ENCODE assay signal across 23 cellular contexts in the genomic region with DNA sequence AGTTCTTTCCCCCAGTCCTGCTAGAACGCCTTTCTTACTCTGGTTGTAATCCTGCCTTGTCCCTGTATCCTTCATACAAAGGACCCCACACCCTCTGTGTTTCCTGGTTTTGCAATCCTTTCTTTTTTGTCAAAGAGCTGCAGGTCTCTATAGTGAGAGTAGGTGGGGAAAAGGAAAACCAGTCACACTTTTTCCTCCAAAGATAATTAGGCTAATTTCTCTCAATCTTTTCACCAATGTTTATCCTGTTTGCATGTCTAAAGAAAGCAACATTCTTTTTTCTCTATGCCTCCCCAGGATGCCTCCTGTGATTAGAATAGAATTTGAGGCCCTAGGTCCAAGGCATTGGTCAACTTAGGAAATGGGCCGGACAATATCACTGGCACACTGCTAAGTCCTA. TPM values are rescaled to one million over a fixed set of nuclear protein-coding genes. Genes with fewer than 3 reads are reported as not detected.
DNase-seq lines count a peak whose midpoint lies in the region; ATAC-seq, FAIRE-seq and TF ChIP-seq lines count a peak whose summit lies in the region.
"Had no signal": no experiment of that assay in that cellular context is flagged by ENCODE, and none has a peak within 500 bp of the region (broad histone marks: within the 10 kb centered on the region; RNA-seq: fewer than 3 reads in every experiment).

No MANE protein-coding gene starts in this region.

- H3K36me3 ChIP-seq in HUES48 (ENCODE audit: control insufficient read depth, insufficient read depth, low read length) (no peaks in the 10 kb centered on the region), iPS-20b (ENCODE audit: insufficient read depth, low read depth, low read length) (no peaks in the 10 kb centered on the region), neural progenitor cell (no peaks in the 10 kb centered on the region)
- H3K36me3 ChIP-seq: BE2C had no signal

- no peak for TF ChIP-seq CTCF in brain (conservative IDR thresholded peaks at IDR 0.05)
- no peak for TF ChIP-seq CTCF in neural progenitor cell (IDR thresholded peaks at IDR 0.05)

- H3K9me3 ChIP-seq in HUES48 (ENCODE audit: control insufficient read depth, insufficient read depth, low read length) (no peaks in the 10 kb centered on the region), iPS-20b (ENCODE audit: insufficient read depth, low read depth, low read length) (no peaks in the 10 kb centered on the region), neural progenitor cell (ENCODE audit: low read depth) (no peaks in the 10 kb centered on the region)
- H3K9me3 ChIP-seq: BE2C had no signal

- H3K27me3 Mint-ChIP-seq in brain (peaks cover 17% of the 10 kb centered on the region), neural progenitor cell (ENCODE audit: insufficient read depth, low read depth) (no peaks in the 10 kb centered on the region)

- H3K9ac ChIP-seq in HUES48 (ENCODE audit: low read depth, low read length) (no peak overlapping the region), iPS-20b (ENCODE audit: low read depth, low read length) (no peak overlapping the region), neural progenitor cell (no peak overlapping the region)

- H3K4me1 ChIP-seq in HUES48 (ENCODE audit: control insufficient read depth, insufficient read depth, low read length) = peaks cover 25% of the 10 kb centered on the region
- peaks cover 16% of the 10 kb centered on the region; the same call in 1 of the 2 replicates for H3K4me1 ChIP-seq in iPS-20b (ENCODE audit: insufficient read depth, low read length)
- peaks cover 28% of the 10 kb centered on the region for H3K4me1 ChIP-seq in neural progenitor cell
- H3K4me1 ChIP-seq: BE2C had no signal

- H3K4me3 ChIP-seq in HUES48 (ENCODE audit: low read depth, low read length) = peak overlapping the region; percentile 10; the same call in 1 of the 2 replicates
- peak overlapping the region; percentile 37; the same call in 1 of the 2 replicates for H3K4me3 ChIP-seq in iPS-20b (ENCODE audit: low read length)
- H3K4me3 ChIP-seq in neural progenitor cell = peak overlapping the region; percentile 21
- H3K4me3 ChIP-seq: SK-N-MC had no signal

- peak overlapping the region in 3 of 5 experiments; percentile 25 to 79 (median 50) for H3K27ac Mint-ChIP-seq in brain
- H3K27ac Mint-ChIP-seq in neural progenitor cell = no peak overlapping the region

- H3K27ac ChIP-seq in HUES48 (ENCODE audit: low read depth, low read length) (peak overlapping the region; percentile 65), iPS-20b (ENCODE audit: low read length) (no peak overlapping the region), neural progenitor cell (peak overlapping the region; percentile 68)
- H3K27ac ChIP-seq: RWPE1, SK-N-MC had no signal

- H3K9me3 Mint-ChIP-seq in brain = peaks cover 0 to 3% (median 3%) of the 10 kb centered on the region in 5 experiments
- no peaks in the 10 kb centered on the region for H3K9me3 Mint-ChIP-seq in neural progenitor cell

- H3K27me3 ChIP-seq in HUES48 (ENCODE audit: control insufficient read depth, insufficient read depth, low read length) (peaks cover 34% of the 10 kb centered on the region), iPS-20b (ENCODE audit: insufficient read depth, low read length) (peaks cover 29% of the 10 kb centered on the region), neural progenitor cell (peaks cover 19% of the 10 kb centered on the region)
- H3K27me3 ChIP-seq: BE2C had no signal

- H3K36me3 Mint-ChIP-seq in brain = peaks cover 18% of the 10 kb centered on the region
- peaks cover 29% of the 10 kb centered on the region for H3K36me3 Mint-ChIP-seq in neural progenitor cell

- H2AFZ ChIP-seq in neural progenitor cell (replicated peaks) = no peak overlapping the region

- H3K4me1 Mint-ChIP-seq in brain (peaks cover 19% of the 10 kb centered on the region), neural progenitor cell (peaks cover 27% of the 10 kb centered on the region)

- DNase-seq in neural progenitor cell (ENCODE audit: low spot score) = peak; percentile 56
- DNase-seq in GM19239 (ENCODE audit: insufficient read length, low spot score) = no peak
- DNase-seq: DMS53; GDM1; HCEC 1CT; Kasumi-1; NCI-H1417; NCI-H187; NCI-H2227 treated with DMSO at 0.1 percent for 48 hours; NCI-H510A; NCI-H774; NK-92 treated with Interleukin-12 subunit alpha and Interleukin-12 subunit beta, amount 100 ng/mL, for 24 hours; SHP77 treated with DMSO at 0.1 percent for 48 hours had no signal

- H3K4me3 Mint-ChIP-seq in brain (peak overlapping the region in 2 of 5 experiments; percentile 24 to 45), neural progenitor cell (no peak overlapping the region)

- FAIRE-seq in GM19239 (lab: Jason Lieb, UNC) = no peak
- FAIRE-seq: D721Med, GM18507 had no signal

- peaks cover 28% of the 10 kb centered on the region for H3F3A ChIP-seq in neural progenitor cell (ENCODE audit: low read depth)

- H3K79me2 ChIP-seq in neural progenitor cell (ENCODE audit: low read depth) = peaks cover 3% of the 10 kb centered on the region

- ATAC-seq in GM18861 (IDR thresholded peaks at IDR 0.05; ENCODE audit: unreplicated experiment) (no peak), HG03108 (IDR thresholded peaks at IDR 0.05; ENCODE audit: unreplicated experiment) (no peak)

- peaks cover 14% of the 10 kb centered on the region for H4K20me1 ChIP-seq in neural progenitor cell (ENCODE audit: low read depth)

- H3K4me2 ChIP-seq in neural progenitor cell = peak overlapping the region; percentile 75

RNA-seq across cellular contexts. Expression of a gene that starts 25.4 kb away (rescaled TPM):
- polyA plus RNA-seq in brain (ENCODE audit: insufficient read depth, low read depth, low replicate concordance) = 10.2 TPM
- total RNA-seq in neural progenitor cell (ENCODE audit: low replicate concordance) = 12.5 and 23.5 TPM in 2 replicates
